Comparison of ENCODE assay signal across 13 cellular contexts in the genomic region with DNA sequence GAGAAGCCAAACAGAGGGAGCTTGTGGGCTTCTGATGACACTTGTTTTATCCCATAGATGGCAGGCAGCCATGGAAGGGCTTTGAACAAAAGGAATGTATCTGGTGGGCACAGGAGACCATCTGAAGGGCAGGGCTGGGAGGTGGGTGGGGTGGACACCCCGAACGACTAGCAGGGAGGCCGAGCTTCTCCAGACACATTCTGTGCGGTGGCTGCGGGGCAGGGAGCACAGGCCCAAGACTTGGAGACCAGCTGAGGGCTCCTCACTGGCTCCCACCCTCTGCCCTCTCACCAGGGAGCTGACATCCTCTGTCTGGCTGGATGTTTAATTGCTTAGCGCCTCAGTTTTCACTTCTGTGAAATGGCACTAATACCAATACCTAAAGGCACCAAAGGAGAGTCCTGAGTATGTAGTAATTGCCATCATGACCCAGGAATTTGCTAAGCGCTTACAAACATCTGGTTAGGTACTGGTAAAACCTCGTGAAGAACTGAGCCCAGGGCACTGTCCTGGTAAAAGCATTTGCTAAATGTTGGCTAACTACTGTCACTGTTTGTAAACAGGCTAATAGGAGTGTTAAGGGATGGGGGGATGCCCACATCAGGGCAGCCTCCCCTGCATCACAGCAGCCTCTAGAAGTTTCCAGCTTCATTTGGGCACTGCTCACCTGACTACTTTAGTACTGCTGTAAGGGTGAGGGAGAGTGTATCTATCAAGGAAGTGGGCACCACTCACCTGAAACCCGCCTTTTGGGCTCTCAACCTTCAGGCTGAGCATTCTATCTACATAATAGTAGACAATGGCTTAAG. TPM values are rescaled to one million over a fixed set of nuclear protein-coding genes. Genes with fewer than 3 reads are reported as not detected.
DNase-seq lines count a peak whose midpoint lies in the region; ATAC-seq, FAIRE-seq and TF ChIP-seq lines count a peak whose summit lies in the region.
"Had no signal": no experiment of that assay in that cellular context is flagged by ENCODE, and none has a peak within 500 bp of the region (broad histone marks: within the 10 kb centered on the region; RNA-seq: fewer than 3 reads in every experiment).

No MANE protein-coding gene starts in this region.

- peak overlapping the region; percentile 75 to 96 (median 93) for H3K4me3 Mint-ChIP-seq in CD4-positive, CD25-positive, alpha-beta regulatory T cell
- no peak overlapping the region for H3K4me3 Mint-ChIP-seq in Calu3 (ENCODE audit: low read depth, unreplicated experiment)
- H3K4me3 Mint-ChIP-seq in neural progenitor cell, result peak overlapping the region; percentile 93

- peaks cover 31% of the 10 kb centered on the region for H3K4me1 ChIP-seq in CD4-positive, CD25-positive, alpha-beta regulatory T cell (ENCODE audit: control insufficient read depth, insufficient read depth, low read length, poor library complexity, severe bottlenecking)
- H3K4me1 ChIP-seq in K562 (replicated peaks in 1 of 2; ENCODE audit: control insufficient read depth in 2 of 2, insufficient read depth in 2 of 2, low read length in 2 of 2) (peaks cover 13 to 31% of the 10 kb centered on the region in 2 experiments), neural progenitor cell (peaks cover 15% of the 10 kb centered on the region)

- H3K9me1 ChIP-seq in K562 (ENCODE audit: control insufficient read depth, insufficient read depth, low read length), result no peaks in the 10 kb centered on the region

- POLR2A ChIA-PET in K562 (lab: Yijun Ruan, JAX), result interaction anchor here (0.8 to 2.6 kb wide), 3 partner anchors 7 to 8 kb away, joined by 3 to 9 read pairs (median 4); no protein-coding TSS in a partner anchor

- TF ChIP-seq POLR2A in K562 (conservative IDR thresholded peaks at IDR 0.05), result no peak

- in situ Hi-C loops in K562 (cut with MboI), result no loop called here

- no peaks in the 10 kb centered on the region for H3K27me3 ChIP-seq in CD4-positive, CD25-positive, alpha-beta regulatory T cell (ENCODE audit: control insufficient read depth, insufficient read depth, low read length)
- H3K27me3 ChIP-seq in K562 (ENCODE audit: control insufficient read depth in 2 of 2, insufficient read depth in 2 of 2, low read length in 2 of 2), result no peaks in the 10 kb centered on the region
- peaks cover 9% of the 10 kb centered on the region for H3K27me3 ChIP-seq in neural progenitor cell
- H3K27me3 ChIP-seq: left lung had no signal

- no peak for DNase-seq in CD4-positive, CD25-positive, alpha-beta regulatory T cell
- DNase-seq in Calu3 (no peak), K562 (ENCODE audit: extremely low read depth in 1 of 4, low spot score in 3 of 4) (no peak), neural progenitor cell (ENCODE audit: low spot score) (no peak), HK-2 (ENCODE audit: unreplicated experiment) (no peak), HT-29 (ENCODE audit: low spot score) (no peak)
- no peak for DNase-seq in stimulated activated naive CD4-positive, alpha-beta T cell treated with Interleukin-2 at 50 U/mL for 16 hours (lab: John Stamatoyannopoulos, UW)
- DNase-seq: activated CD4-positive, CD25-positive, alpha-beta regulatory T cell treated with anti-CD3 and anti-CD28 coated beads, Interleukin-2, amount 50 U/mL, for 72 hours; DMS 273 treated with DMSO at 0.1 percent for 48 hours; GM23248; left lung; NCI-H524; SHP77 had no signal

- H3K27ac Mint-ChIP-seq in CD4-positive, CD25-positive, alpha-beta regulatory T cell, result peak overlapping the region in 2 of 3 donors; percentile 49 to 82
- no peak overlapping the region for H3K27ac Mint-ChIP-seq in Calu3 (ENCODE audit: unreplicated experiment)
- no peak overlapping the region for H3K27ac Mint-ChIP-seq in neural progenitor cell

- no peak overlapping the region for H3K27ac ChIP-seq in CD4-positive, CD25-positive, alpha-beta regulatory T cell (ENCODE audit: insufficient read depth, low read length, poor library complexity, severe bottlenecking)
- H3K27ac ChIP-seq in K562 (ENCODE audit: extremely low read depth, low read depth, low read length), result no peak overlapping the region
- no peak overlapping the region for H3K27ac ChIP-seq in neural progenitor cell
- H3K27ac ChIP-seq: GM23248 had no signal

- peaks cover 3% of the 10 kb centered on the region for H3K36me3 Mint-ChIP-seq in CD4-positive, CD25-positive, alpha-beta regulatory T cell
- H3K36me3 Mint-ChIP-seq in Calu3 (ENCODE audit: insufficient read depth, unreplicated experiment) (peaks cover 19% of the 10 kb centered on the region), neural progenitor cell (peaks cover 10% of the 10 kb centered on the region)

- H3K4me2 ChIP-seq in K562 (ENCODE audit: insufficient read depth, low read length), result no peak overlapping the region
- H3K4me2 ChIP-seq in neural progenitor cell, result no peak overlapping the region

- peaks cover 20% of the 10 kb centered on the region for H3K79me2 ChIP-seq in K562 (ENCODE audit: control insufficient read depth, insufficient read depth, low read length)
- peaks cover 32% of the 10 kb centered on the region for H3K79me2 ChIP-seq in neural progenitor cell (ENCODE audit: low read depth)

- H2AFZ ChIP-seq in K562 (ENCODE audit: low read depth, low read length) (no peak overlapping the region), neural progenitor cell (replicated peaks) (no peak overlapping the region)

- H3F3A ChIP-seq in neural progenitor cell (ENCODE audit: low read depth), result no peaks in the 10 kb centered on the region

- FAIRE-seq in K562 (lab: Jason Lieb, UNC), result no peak

- H3K36me3 ChIP-seq in CD4-positive, CD25-positive, alpha-beta regulatory T cell (ENCODE audit: control insufficient read depth, insufficient read depth, low read length), result no peaks in the 10 kb centered on the region
- no peaks in the 10 kb centered on the region for H3K36me3 ChIP-seq in K562 (ENCODE audit: control insufficient read depth, insufficient read depth, low read length)
- no peaks in the 10 kb centered on the region for H3K36me3 ChIP-seq in neural progenitor cell
- H3K36me3 ChIP-seq: left lung had no signal

- no peak for TF ChIP-seq EP300 in K562 (IDR thresholded peaks at IDR 0.05; ENCODE audit: low read length)

- H3K9ac ChIP-seq in K562 (ENCODE audit: insufficient read depth in 1 of 2, low read depth in 2 of 2, low read length in 2 of 2), result no peak overlapping the region
- H3K9ac ChIP-seq in neural progenitor cell, result no peak overlapping the region

- no peaks in the 10 kb centered on the region for H3K27me3 Mint-ChIP-seq in CD4-positive, CD25-positive, alpha-beta regulatory T cell
- H3K27me3 Mint-ChIP-seq in Calu3 (ENCODE audit: unreplicated experiment), result no peaks in the 10 kb centered on the region
- H3K27me3 Mint-ChIP-seq in neural progenitor cell (ENCODE audit: insufficient read depth, low read depth), result peaks cover 12% of the 10 kb centered on the region

- H3K4me1 Mint-ChIP-seq in CD4-positive, CD25-positive, alpha-beta regulatory T cell, result peaks cover 4 to 45% (median 17%) of the 10 kb centered on the region in 4 donors
- no peaks in the 10 kb centered on the region for H3K4me1 Mint-ChIP-seq in Calu3 (ENCODE audit: low read depth, unreplicated experiment)
- peaks cover 25% of the 10 kb centered on the region for H3K4me1 Mint-ChIP-seq in neural progenitor cell

- intact Hi-C loops in Calu3 (cut with micrococcal nuclease; ENCODE audit: unreplicated experiment) (no loop called here), K562 (cut with micrococcal nuclease) (loop anchor here (10.0 kb wide), 1 partner anchor 91 kb away; no protein-coding TSS in a partner anchor)

- no peak for TF ChIP-seq CTCF in Calu3 (IDR thresholded peaks at IDR 0.05; ENCODE audit: unreplicated experiment)
- TF ChIP-seq CTCF in K562 (IDR thresholded peaks at IDR 0.05 in 2 of 3, conservative IDR thresholded peaks at IDR 0.05 in 1 of 3; ENCODE audit: insufficient read depth in 2 of 3, low read depth in 1 of 3, low read length in 3 of 3), result no peak
- TF ChIP-seq CTCF in neural progenitor cell (IDR thresholded peaks at IDR 0.05), result no peak

- H3K9me3 Mint-ChIP-seq in CD4-positive, CD25-positive, alpha-beta regulatory T cell, result peaks cover 0 to 4% (median 0%) of the 10 kb centered on the region in 7 donors
- no peaks in the 10 kb centered on the region for H3K9me3 Mint-ChIP-seq in Calu3 (ENCODE audit: low read depth, unreplicated experiment)
- H3K9me3 Mint-ChIP-seq in neural progenitor cell, result peaks cover 13% of the 10 kb centered on the region

- no peak overlapping the region for H3K4me3 ChIP-seq in CD4-positive, CD25-positive, alpha-beta regulatory T cell (ENCODE audit: low read depth, low read length)
- H3K4me3 ChIP-seq in K562 (no peak overlapping the region), neural progenitor cell (no peak overlapping the region)

- 81% methylated on average over 9 of the region's 9 CpGs for WGBS in K562 (ENCODE audit: insufficient coverage, low coverage, missing lambda C conversion rate)

- BruUV-seq in Calu3 (replicated peaks; lab: Mats Ljungman, UMichigan), result TSS peak; percentile 27
- BruUV-seq in K562 (replicated peaks; lab: Mats Ljungman, UMichigan), result no TSS peak

- no peak for ATAC-seq in CD4-positive, CD25-positive, alpha-beta regulatory T cell (ENCODE audit: low read depth in 2 of 2)
- ATAC-seq in K562, result no peak

- TF ChIP-seq RAD21 in K562 (CRISPR knock-in tag; conservative IDR thresholded peaks at IDR 0.05 in 1 of 2, IDR thresholded peaks at IDR 0.05 in 1 of 2), result no peak

- no peaks in the 10 kb centered on the region for H3K9me3 ChIP-seq in CD4-positive, CD25-positive, alpha-beta regulatory T cell (ENCODE audit: control insufficient read depth in 2 of 2, low read length in 2 of 2)
- H3K9me3 ChIP-seq in K562 (replicated peaks; ENCODE audit: control insufficient read depth, insufficient read depth, low read depth, low read length) (no peaks in the 10 kb centered on the region), neural progenitor cell (ENCODE audit: low read depth) (no peaks in the 10 kb centered on the region)

- no peaks in the 10 kb centered on the region for H4K20me1 ChIP-seq in K562 (replicated peaks; ENCODE audit: control insufficient read depth, insufficient read depth, low read length)
- peaks cover 18% of the 10 kb centered on the region for H4K20me1 ChIP-seq in neural progenitor cell (ENCODE audit: low read depth)

- CTCF ChIA-PET in Calu3 (lab: Charles Lee) (no interaction called here), K562 (lab: Yijun Ruan, JAX; ENCODE audit: low intra/inter-chr PET ratio) (no interaction called here)

RNA-seq across cellular contexts. Expression of a gene that starts 2.1 kb away (rescaled TPM):
- total RNA-seq in CD4-positive, CD25-positive, alpha-beta regulatory T cell, result 29.4 TPM
- 1 to 10 TPM in 2 of 4 donors, under 1 TPM in 2; 0.37 to 1.3 (median 0.94) TPM for polyA plus RNA-seq in CD4-positive, CD25-positive, alpha-beta regulatory T cell
- 12.5 and 13.9 TPM in 2 replicates for total RNA-seq in Calu3 (2022)
- total RNA-seq in K562 (2011; cell fraction: chromatin; rRNA removed; ENCODE audit: low replicate concordance), result 9.8 and 15.0 TPM in 2 replicates
- total RNA-seq in K562 (2011; cell fraction: nucleolus; rRNA removed), result 8.3 and 9.2 TPM in 2 replicates
- total RNA-seq in K562 (2011; cell fraction: nucleoplasm; rRNA removed), result 7.5 and 7.8 TPM in 2 replicates
- 8.1 and 10.0 TPM in 2 replicates for total RNA-seq in K562 (2014; rRNA removed)
- total RNA-seq in K562 (2014; rRNA removed; fragmentation: Illumina TruSeq; extraction: Trizol), result 4.9 and 5.0 TPM in 2 replicates
- 7.7 and 8.1 TPM in 2 replicates for total RNA-seq in K562 (2015; rRNA removed; fragmentation: Illumina TruSeq; extraction: Trizol)
- total RNA-seq in K562 (2021), result 13.2 and 14.4 TPM in 2 replicates
- polyA plus RNA-seq in K562 (2011; rRNA removed), result 5.0 and 5.8 TPM in 2 replicates
- polyA plus RNA-seq in K562 (2011; cell fraction: cytosol; rRNA removed), result 3.4 and 3.9 TPM in 2 replicates
- 13.3 and 13.8 TPM in 2 replicates for polyA plus RNA-seq in K562 (2011; cell fraction: nucleus; rRNA removed)
- 10.2 and 11.8 TPM in 2 replicates for polyA plus RNA-seq in K562 (2012)
- polyA plus RNA-seq in K562 (2014; fragmentation: Illumina TruSeq; extraction: Trizol), result 9.7 and 9.8 TPM in 2 replicates
- under 1 TPM; 0.37 to 0.60 TPM for polyA plus RNA-seq in K562 (2014; fragmentation: Nextera tagmentation; extraction: Ambion mirVana)
- 9.9 and 10.2 TPM in 2 replicates for polyA plus RNA-seq in K562 (2014; rRNA removed)
- polyA minus RNA-seq in K562 (2011; rRNA and poly(A)+ RNA removed), result 3.5 and 3.7 TPM in 2 replicates
- 3.8 and 5.7 TPM in 2 replicates for polyA minus RNA-seq in K562 (2011; cell fraction: cytosol; rRNA and poly(A)+ RNA removed)
- polyA minus RNA-seq in K562 (2011; cell fraction: nucleus; rRNA and poly(A)+ RNA removed), result 4.6 and 6.3 TPM in 2 replicates
- total RNA-seq in neural progenitor cell (ENCODE audit: low replicate concordance), result 15.7 and 17.6 TPM in 2 replicates
- 13.3 and 14.2 TPM in 2 replicates for total RNA-seq in HT-29 (2014; rRNA removed; shearing (Covaris generic))

Comparison
In these comparisons a context has a peak if more than half of its experiments do, and no peak if none do; other contexts are left out.
1. H3K27ac Mint-ChIP-seq: peak in CD4-positive, CD25-positive, alpha-beta regulatory T cell (2 of 3); none in Calu3 (single experiment) and neural progenitor cell (single experiment).